ENCODE assay signal across 13 cellular contexts in genomic region chr11:68076371-68077042, GRCh38. TPM values are rescaled to one million over a fixed set of nuclear protein-coding genes. Genes with fewer than 3 reads are reported as not detected.
A peak's percentile ranks its signal among the peaks of the same experiment; 100 is the strongest.
DNase-seq lines count a peak whose midpoint lies in the region; ATAC-seq and TF ChIP-seq lines count a peak whose summit lies in the region.
"Had no signal": no experiment of that assay in that cellular context is flagged by ENCODE, and none has a peak within 500 bp of the region (broad histone marks: within the 10 kb centered on the region; RNA-seq: fewer than 3 reads in every experiment).

No MANE protein-coding gene starts in this region.

- TF ChIP-seq POLR2A in NB4 (IDR thresholded peaks at IDR 0.05; ENCODE audit: extremely low read depth, insufficient read length): no peak

- TF ChIP-seq CTCF in GM12864 (IDR thresholded peaks at IDR 0.05; ENCODE audit: low read depth, low read length, missing control alignments) (peak; percentile 12), NB4 (IDR thresholded peaks at IDR 0.05; ENCODE audit: low read depth, low read length) (no peak), epithelial cell of proximal tubule (conservative IDR thresholded peaks at IDR 0.05; ENCODE audit: low read depth, low read length) (peak; percentile 36)

- H3K4me3 ChIP-seq in GM12864 (ENCODE audit: low read depth, low read length) (no peak overlapping the region), NB4 (ENCODE audit: low read depth, low read length) (no peak overlapping the region), epithelial cell of proximal tubule (ENCODE audit: low read depth, low read length) (no peak overlapping the region)

- ATAC-seq in naive thymus-derived CD8-positive, alpha-beta T cell: peak; percentile 42 to 46
- ATAC-seq in HG03039 (IDR thresholded peaks at IDR 0.05; ENCODE audit: unreplicated experiment): no peak
- ATAC-seq: activated T-helper 17 cell treated with anti-CD3 and anti-CD28 coated beads, Interleukin-2, amount 50 U/mL, for 72 hours had no signal

- no peak overlapping the region for H3K4me3 Mint-ChIP-seq in naive thymus-derived CD8-positive, alpha-beta T cell
- no peak overlapping the region for H3K4me3 Mint-ChIP-seq in activated CD4-positive, alpha-beta memory T cell treated with anti-CD3 and anti-CD28 coated beads, Interleukin-2, amount 10 ng/mL, durations not matched to agents 7 days and 5 days
- H3K4me3 Mint-ChIP-seq: activated T-helper 17 cell treated with anti-CD3 and anti-CD28 coated beads, Interleukin-2, amount 50 U/mL, for 72 hours; CD4-positive, CD25-positive, alpha-beta regulatory T cell had no signal

- no peaks in the 10 kb centered on the region for H3K27me3 Mint-ChIP-seq in naive thymus-derived CD8-positive, alpha-beta T cell
- H3K27me3 Mint-ChIP-seq in activated CD4-positive, alpha-beta memory T cell treated with anti-CD3 and anti-CD28 coated beads, Interleukin-2, amount 10 ng/mL, durations not matched to agents 7 days and 5 days: no peaks in the 10 kb centered on the region
- H3K27me3 Mint-ChIP-seq: activated T-helper 17 cell treated with anti-CD3 and anti-CD28 coated beads, Interleukin-2, amount 50 U/mL, for 72 hours; CD4-positive, CD25-positive, alpha-beta regulatory T cell had no signal

- CTCF ChIA-PET in activated CD4-positive, alpha-beta memory T cell treated with anti-CD3 and anti-CD28 coated beads, Interleukin-2, amount 10 ng/mL, durations not matched to agents 7 days and 5 days (lab: Charles Lee): no interaction called here

- no peak overlapping the region for H3K27ac Mint-ChIP-seq in naive thymus-derived CD8-positive, alpha-beta T cell
- H3K27ac Mint-ChIP-seq in activated CD4-positive, alpha-beta memory T cell treated with anti-CD3 and anti-CD28 coated beads, Interleukin-2, amount 10 ng/mL, durations not matched to agents 7 days and 5 days: no peak overlapping the region
- H3K27ac Mint-ChIP-seq: activated T-helper 17 cell treated with anti-CD3 and anti-CD28 coated beads, Interleukin-2, amount 50 U/mL, for 72 hours had no signal

- no peaks in the 10 kb centered on the region for H3K9me3 Mint-ChIP-seq in naive thymus-derived CD8-positive, alpha-beta T cell
- H3K9me3 Mint-ChIP-seq in activated CD4-positive, alpha-beta memory T cell treated with anti-CD3 and anti-CD28 coated beads, Interleukin-2, amount 10 ng/mL, durations not matched to agents 7 days and 5 days: no peaks in the 10 kb centered on the region
- H3K9me3 Mint-ChIP-seq: activated T-helper 17 cell treated with anti-CD3 and anti-CD28 coated beads, Interleukin-2, amount 50 U/mL, for 72 hours; CD4-positive, CD25-positive, alpha-beta regulatory T cell had no signal

- H3K4me1 Mint-ChIP-seq in naive thymus-derived CD8-positive, alpha-beta T cell: peaks cover 0 to 2% (median 0%) of the 10 kb centered on the region in 4 donors
- H3K4me1 Mint-ChIP-seq in activated CD4-positive, alpha-beta memory T cell treated with anti-CD3 and anti-CD28 coated beads, Interleukin-2, amount 10 ng/mL, durations not matched to agents 7 days and 5 days: no peaks in the 10 kb centered on the region
- H3K4me1 Mint-ChIP-seq: activated T-helper 17 cell treated with anti-CD3 and anti-CD28 coated beads, Interleukin-2, amount 50 U/mL, for 72 hours; CD4-positive, CD25-positive, alpha-beta regulatory T cell had no signal

- POLR2A ChIA-PET in naive thymus-derived CD8-positive, alpha-beta T cell (lab: Charles Lee): interaction anchor here (0.7 to 1.1 kb wide), 2 partner anchors 24 to 736 kb away, joined by 3 to 4 read pairs; no protein-coding TSS in a partner anchor
- POLR2A ChIA-PET in activated CD4-positive, alpha-beta memory T cell treated with anti-CD3 and anti-CD28 coated beads, Interleukin-2, amount 10 ng/mL, durations not matched to agents 7 days and 5 days (lab: Charles Lee): no interaction called here

- DNase-seq in GM12864 (ENCODE audit: low read depth) (no peak), NB4 (ENCODE audit: low read depth) (peak; percentile 33), epithelial cell of proximal tubule (ENCODE audit: low read depth) (no peak), COR-L47 (lab: John Stamatoyannopoulos, UW) (no peak)
- peak in 2 of 10 donors; percentile 9 to 13 for DNase-seq in naive thymus-derived CD8-positive, alpha-beta T cell
- no peak for DNase-seq in activated CD4-positive, alpha-beta memory T cell treated with anti-CD3 and anti-CD28 coated beads, Interleukin-2, amount 10 ng/mL, durations not matched to agents 7 days and 5 days
- DNase-seq: activated CD4-positive, alpha-beta T cell treated with anti-CD3 and anti-CD28 coated beads for 1 hour; CD4-positive, CD25-positive, alpha-beta regulatory T cell; GOT3; NCI-H1105 treated with DMSO at 0.1 percent for 48 hours; retina had no signal

- H3K36me3 Mint-ChIP-seq in naive thymus-derived CD8-positive, alpha-beta T cell: peaks cover 0 to 34% (median 4%) of the 10 kb centered on the region in 3 donors
- H3K36me3 Mint-ChIP-seq in activated CD4-positive, alpha-beta memory T cell treated with anti-CD3 and anti-CD28 coated beads, Interleukin-2, amount 10 ng/mL, durations not matched to agents 7 days and 5 days (ENCODE audit: low read depth): no peaks in the 10 kb centered on the region
- H3K36me3 Mint-ChIP-seq: CD4-positive, CD25-positive, alpha-beta regulatory T cell had no signal

RNA-seq across cellular contexts. Expression of gene TCIRG1, which starts 37.7 kb away (rescaled TPM):
- 100 and 156 TPM in 2 replicates for total RNA-seq in epithelial cell of proximal tubule
- total RNA-seq in naive thymus-derived CD8-positive, alpha-beta T cell: 100 to 1,000 TPM; 149 to 164 TPM
- 10 to 100 TPM; 19.9 to 24.2 (median 20.9) TPM for polyA plus RNA-seq in naive thymus-derived CD8-positive, alpha-beta T cell
- 100 to 1,000 TPM; 295 TPM for total RNA-seq in activated CD4-positive, alpha-beta memory T cell treated with anti-CD3 and anti-CD28 coated beads, Interleukin-2, amount 10 ng/mL, durations not matched to agents 7 days and 5 days

RNA-seq across cellular contexts. Expression of gene CHKA, which starts 44.7 kb away (rescaled TPM):
- total RNA-seq in epithelial cell of proximal tubule: 17.9 and 22.0 TPM in 2 replicates
- total RNA-seq in naive thymus-derived CD8-positive, alpha-beta T cell: 10 to 100 TPM; 12.6 to 14.3 TPM
- 1 to 10 TPM; 3.7 to 9.1 (median 6.0) TPM for polyA plus RNA-seq in naive thymus-derived CD8-positive, alpha-beta T cell
- 1 to 10 TPM; 3.0 to 3.1 TPM for total RNA-seq in activated CD4-positive, alpha-beta memory T cell treated with anti-CD3 and anti-CD28 coated beads, Interleukin-2, amount 10 ng/mL, durations not matched to agents 7 days and 5 days

RNA-seq across cellular contexts. Expression of gene NDUFS8, which starts 46.0 kb away (rescaled TPM):
- 240 and 345 TPM in 2 replicates for total RNA-seq in epithelial cell of proximal tubule
- total RNA-seq in naive thymus-derived CD8-positive, alpha-beta T cell: 10 to 100 TPM; 81.5 to 92.9 TPM
- 100 to 1,000 TPM; 184 to 203 (median 198) TPM for polyA plus RNA-seq in naive thymus-derived CD8-positive, alpha-beta T cell
- 100 to 1,000 TPM; 112 to 128 TPM for total RNA-seq in activated CD4-positive, alpha-beta memory T cell treated with anti-CD3 and anti-CD28 coated beads, Interleukin-2, amount 10 ng/mL, durations not matched to agents 7 days and 5 days
